In genomic region chr11:6238902-6239301, GRCh38 we compare ENCODE assay signal across 1 cellular context.
TF ChIP-seq lines count a peak whose summit lies in the region.

Gene CNGA4, plus strand, starts transcription at chr11:6239089. Its CDS starts 118 bp downstream, at chr11:6239207.

TF ChIP-seq in HEK293T, 16 proteins besides CTCF, POLR2A, EP300 and RAD21 (continued from another document):
- TF ChIP-seq PKNOX1 (IDR thresholded peaks at IDR 0.05) (no peak), CTBP1 (IDR thresholded peaks at IDR 0.05; ENCODE audit: borderline replicate concordance) (no peak), ELF4 (IDR thresholded peaks at IDR 0.05) (no peak), ZNF384 (IDR thresholded peaks at IDR 0.05) (no peak), NFRKB (IDR thresholded peaks at IDR 0.05) (no peak), BHLHE40 (IDR thresholded peaks at IDR 0.05; ENCODE audit: borderline replicate concordance) (no peak)
